ENCODE assay signal across 1 cellular context in the genomic region with DNA sequence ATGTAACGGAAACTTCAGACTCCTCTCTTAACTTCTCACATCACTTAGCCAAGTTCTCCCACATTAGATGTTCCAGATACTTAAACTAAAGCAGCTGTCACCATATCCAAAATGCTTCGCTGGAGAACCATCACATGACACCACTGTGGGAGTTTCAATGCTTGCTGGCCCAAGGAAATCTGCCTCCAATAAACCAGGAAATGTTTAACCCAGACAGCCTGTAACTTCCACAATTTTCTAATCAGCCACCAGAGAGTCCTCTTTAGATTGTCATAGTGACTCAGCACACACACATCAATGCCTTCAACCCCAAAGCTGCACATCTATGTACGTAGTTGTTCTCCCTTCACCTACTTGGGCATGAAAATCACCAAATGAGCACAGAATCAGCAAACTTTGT.
TF ChIP-seq lines count a peak whose summit lies in the region.

No MANE protein-coding gene starts in this region.

TF ChIP-seq in GM23338, 12 proteins besides CTCF, POLR2A, EP300 and RAD21 (continued from another document):
- no peak for TF ChIP-seq CREB1 (CRISPR knock-in tag; IDR thresholded peaks at IDR 0.05; ENCODE audit: low read depth)
